12 cellular contexts compared by ENCODE assay signal in genomic region chr7:130888468-130888867, GRCh38.
A peak's percentile ranks its signal among the peaks of the same experiment; 100 is the strongest.
DNase-seq lines count a peak whose midpoint lies in the region; ATAC-seq, FAIRE-seq and TF ChIP-seq lines count a peak whose summit lies in the region.
"Had no signal": no experiment of that assay in that cellular context is flagged by ENCODE, and none has a peak within 500 bp of the region (broad histone marks: within the 10 kb centered on the region; RNA-seq: fewer than 3 reads in every experiment).

No MANE protein-coding gene starts in this region.

- H2AFZ ChIP-seq in endothelial cell of umbilical vein (ENCODE audit: low read depth, low read length): no peak overlapping the region

- TF ChIP-seq CTCF in RWPE2 (IDR thresholded peaks at IDR 0.05; ENCODE audit: poor library complexity, severe bottlenecking): no peak
- TF ChIP-seq CTCF in endothelial cell of umbilical vein (IDR thresholded peaks at IDR 0.05; ENCODE audit: extremely low read depth in 1 of 2, insufficient read depth in 1 of 2, low read depth in 1 of 2, low read length in 2 of 2): no peak
- TF ChIP-seq CTCF in GM13977 (IDR thresholded peaks at IDR 0.05; ENCODE audit: extremely low read depth, insufficient read depth, missing control alignments): no peak

- H3K4me2 ChIP-seq in endothelial cell of umbilical vein (ENCODE audit: insufficient read depth, low read length): peak overlapping the region; percentile 9

- H3K27ac Mint-ChIP-seq in activated CD4-positive, alpha-beta T cell treated with anti-CD3 and anti-CD28 coated beads, Interleukin-2, amount 10 ng/mL, durations not matched to agents 7 days and 5 days: peak overlapping the region; percentile 62
- H3K27ac Mint-ChIP-seq in stimulated activated memory B cell treated with anti-CD40 and anti-IgM and Interleukin-4, amounts not matched to agents 10 μg/mL and 1 μg/mL and 100 μg/mL, for 72 hours: peak overlapping the region; percentile 70

- no peaks in the 10 kb centered on the region for H3K27me3 Mint-ChIP-seq in activated CD4-positive, alpha-beta T cell treated with anti-CD3 and anti-CD28 coated beads, Interleukin-2, amount 10 ng/mL, durations not matched to agents 7 days and 5 days
- no peaks in the 10 kb centered on the region for H3K27me3 Mint-ChIP-seq in stimulated activated memory B cell treated with anti-CD40 and anti-IgM and Interleukin-4, amounts not matched to agents 10 μg/mL and 1 μg/mL and 100 μg/mL, for 72 hours

- intact Hi-C loops in endothelial cell of umbilical vein (cut with micrococcal nuclease) (loop anchor here (5.0 kb wide), 1 partner anchor 219 kb away; no protein-coding TSS in a partner anchor), posterior cingulate gyrus (cut with DNase I) (no loop called here)

- no peak for DNase-seq in activated CD4-positive, alpha-beta T cell treated with anti-CD3 and anti-CD28 coated beads, Interleukin-2, amount 10 ng/mL, durations not matched to agents 7 days and 5 days
- DNase-seq in activated CD4-positive, alpha-beta T cell treated with anti-CD3 and anti-CD28 coated beads, Interleukin-2, amount 50 U/mL, for 1 hour: no peak
- DNase-seq in RWPE2 (ENCODE audit: low spot score) (no peak), endothelial cell of umbilical vein (ENCODE audit: low read depth, low spot score) (no peak), GM13977 (ENCODE audit: low spot score) (no peak), posterior cingulate gyrus (no peak)
- DNase-seq: caudate nucleus, DMS53, Karpas-422, NCI-H1930 had no signal

- CTCF ChIA-PET in activated CD4-positive, alpha-beta T cell treated with anti-CD3 and anti-CD28 coated beads, Interleukin-2, amount 10 ng/mL, durations not matched to agents 7 days and 5 days (lab: Charles Lee): interaction anchor here (1.1 to 1.3 kb wide), 4 partner anchors 8 to 155 kb away, joined by 3 to 8 read pairs (median 4); no protein-coding TSS in a partner anchor
- CTCF ChIA-PET in endothelial cell of umbilical vein (lab: Charles Lee): interaction anchor here (0.7 to 8.1 kb wide), 6 partner anchors 9 to 152 kb away, joined by 3 to 79 read pairs (median 8); no protein-coding TSS in a partner anchor

- H3K27ac ChIP-seq in RWPE2 (ENCODE audit: poor library complexity, severe bottlenecking) (peak overlapping the region; percentile 100), endothelial cell of umbilical vein (ENCODE audit: insufficient read depth, low read depth, low read length) (peak overlapping the region; percentile 98)

- ATAC-seq in RWPE2 (ENCODE audit: low read depth) (no peak), GM19328 (IDR thresholded peaks at IDR 0.05; ENCODE audit: unreplicated experiment) (no peak)
- ATAC-seq in stimulated activated memory B cell treated with anti-CD40 and anti-IgM and Interleukin-4, amounts not matched to agents 10 μg/mL and 1 μg/mL and 100 μg/mL, for 72 hours: no peak

- H3K4me1 Mint-ChIP-seq in activated CD4-positive, alpha-beta T cell treated with anti-CD3 and anti-CD28 coated beads, Interleukin-2, amount 10 ng/mL, durations not matched to agents 7 days and 5 days: peaks cover 42% of the 10 kb centered on the region
- peaks cover 21% of the 10 kb centered on the region for H3K4me1 Mint-ChIP-seq in stimulated activated memory B cell treated with anti-CD40 and anti-IgM and Interleukin-4, amounts not matched to agents 10 μg/mL and 1 μg/mL and 100 μg/mL, for 72 hours

- peak overlapping the region; percentile 95 for H3K9ac ChIP-seq in endothelial cell of umbilical vein (replicated peaks; ENCODE audit: extremely low read depth, insufficient read depth, low read length)

- H3K4me3 ChIP-seq in RWPE2 (ENCODE audit: severe bottlenecking) (no peak overlapping the region), endothelial cell of umbilical vein (replicated peaks in 1 of 3; ENCODE audit: insufficient read depth in 1 of 3, low read depth in 1 of 3, low read length in 3 of 3) (no peak overlapping the region)

- no peaks in the 10 kb centered on the region for H3K9me3 Mint-ChIP-seq in activated CD4-positive, alpha-beta T cell treated with anti-CD3 and anti-CD28 coated beads, Interleukin-2, amount 10 ng/mL, durations not matched to agents 7 days and 5 days
- H3K9me3 Mint-ChIP-seq in stimulated activated memory B cell treated with anti-CD40 and anti-IgM and Interleukin-4, amounts not matched to agents 10 μg/mL and 1 μg/mL and 100 μg/mL, for 72 hours: no peaks in the 10 kb centered on the region

- in situ Hi-C loops in GM13977 (cut with MboI; ENCODE audit: low pct_unique_long_range_greater_than_20kb, low sequenced_read_pairs, unreplicated experiment): no loop called here

- peaks cover 93% of the 10 kb centered on the region for H3K36me3 ChIP-seq in RWPE2 (ENCODE audit: low read depth)
- H3K36me3 ChIP-seq in endothelial cell of umbilical vein (ENCODE audit: control insufficient read depth in 2 of 2, extremely low read depth in 1 of 2, insufficient read depth in 2 of 2, low read length in 2 of 2): peaks cover 6 to 17% of the 10 kb centered on the region in 2 experiments

- no peaks in the 10 kb centered on the region for H3K27me3 ChIP-seq in RWPE2 (ENCODE audit: insufficient read depth, poor library complexity, severe bottlenecking)
- no peaks in the 10 kb centered on the region for H3K27me3 ChIP-seq in endothelial cell of umbilical vein (ENCODE audit: control insufficient read depth in 2 of 2, insufficient read depth in 2 of 2, low read length in 2 of 2)

- POLR2A ChIA-PET in activated CD4-positive, alpha-beta T cell treated with anti-CD3 and anti-CD28 coated beads, Interleukin-2, amount 10 ng/mL, durations not matched to agents 7 days and 5 days (lab: Charles Lee): no interaction called here
- POLR2A ChIA-PET in endothelial cell of umbilical vein (lab: Charles Lee): interaction anchor here (1.3 kb wide), 1 partner anchor 16 kb away, joined by 3 read pairs; no protein-coding TSS in a partner anchor

- H3K9me3 ChIP-seq in RWPE2 (ENCODE audit: severe bottlenecking) (no peaks in the 10 kb centered on the region), endothelial cell of umbilical vein (replicated peaks; ENCODE audit: control insufficient read depth, insufficient read depth, low read length) (no peaks in the 10 kb centered on the region)

- no TSS peak for BruUV-seq in endothelial cell of umbilical vein (replicated peaks; lab: Mats Ljungman, UMichigan)

- H3K36me3 Mint-ChIP-seq in activated CD4-positive, alpha-beta T cell treated with anti-CD3 and anti-CD28 coated beads, Interleukin-2, amount 10 ng/mL, durations not matched to agents 7 days and 5 days (ENCODE audit: low read depth): peaks cover 54% of the 10 kb centered on the region
- peaks cover 55% of the 10 kb centered on the region for H3K36me3 Mint-ChIP-seq in stimulated activated memory B cell treated with anti-CD40 and anti-IgM and Interleukin-4, amounts not matched to agents 10 μg/mL and 1 μg/mL and 100 μg/mL, for 72 hours

- dilution Hi-C loops in endothelial cell of umbilical vein (cut with MboI; ENCODE audit: extremely low pct_ligation_motif_present, low sequenced_read_pairs): no loop called here

- no peaks in the 10 kb centered on the region for H3K9me1 ChIP-seq in endothelial cell of umbilical vein (replicated peaks; ENCODE audit: control insufficient read depth, extremely low read depth, insufficient read depth, low read length)

- H3K4me1 ChIP-seq in RWPE2 (ENCODE audit: insufficient read depth, poor library complexity, severe bottlenecking) (peaks cover 84% of the 10 kb centered on the region), endothelial cell of umbilical vein (ENCODE audit: control insufficient read depth, extremely low read depth, insufficient read depth, low read length) (peaks cover 76% of the 10 kb centered on the region)

- FAIRE-seq in endothelial cell of umbilical vein (lab: Jason Lieb, UNC): no peak

- H4K20me1 ChIP-seq in endothelial cell of umbilical vein (replicated peaks; ENCODE audit: control insufficient read depth, extremely low read depth, insufficient read depth, low read length): no peaks in the 10 kb centered on the region

- no peak overlapping the region for H3K4me3 Mint-ChIP-seq in activated CD4-positive, alpha-beta T cell treated with anti-CD3 and anti-CD28 coated beads, Interleukin-2, amount 10 ng/mL, durations not matched to agents 7 days and 5 days
- no peak overlapping the region for H3K4me3 Mint-ChIP-seq in stimulated activated memory B cell treated with anti-CD40 and anti-IgM and Interleukin-4, amounts not matched to agents 10 μg/mL and 1 μg/mL and 100 μg/mL, for 72 hours

- peaks cover 92% of the 10 kb centered on the region for H3K79me2 ChIP-seq in endothelial cell of umbilical vein (ENCODE audit: control insufficient read depth, insufficient read depth, low read length)

- no peak for TF ChIP-seq POLR2A in endothelial cell of umbilical vein (IDR thresholded peaks at IDR 0.05; ENCODE audit: low read depth, low read length)

TF ChIP-seq in endothelial cell of umbilical vein, 7 proteins besides CTCF, POLR2A, EP300 and RAD21:
- peak; percentile 7 for TF ChIP-seq POLR2AphosphoS5 (IDR thresholded peaks at IDR 0.05; ENCODE audit: insufficient read depth, low read depth, low read length)
- TF ChIP-seq EZH2 (IDR thresholded peaks at IDR 0.05; ENCODE audit: borderline replicate concordance, low read depth, low read length, severe bottlenecking): no peak
- TF ChIP-seq MYC (IDR thresholded peaks at IDR 0.05; ENCODE audit: low read depth, low read length): no peak
- no peak for TF ChIP-seq JUN (IDR thresholded peaks at IDR 0.05; ENCODE audit: borderline replicate concordance, insufficient read depth, insufficient read length, low read depth)
